6 cellular contexts compared by ENCODE assay signal in genomic region chr6:30687659-30688431, GRCh38. TPM values are rescaled to one million over a fixed set of nuclear protein-coding genes. Genes with fewer than 3 reads are reported as not detected.
DNase-seq lines count a peak whose midpoint lies in the region; ATAC-seq and TF ChIP-seq lines count a peak whose summit lies in the region.

No MANE protein-coding gene starts in this region.

- TF ChIP-seq CTCF in epithelial cell of esophagus (IDR thresholded peaks at IDR 0.05; ENCODE audit: insufficient read depth, low read depth, low read length, missing control alignments) = peak; percentile 35

- intact Hi-C loops in Right ventricle myocardium superior (cut with DNase I) (no loop called here), cardiac septum (cut with DNase I) (loop anchor here (1.0 to 5.0 kb wide), 4 partner anchors 29 to 71 kb away; partner anchors contain the start of genes FLOT1, MDC1, MRPS18B and PPP1R10)

- peak overlapping the region; percentile 80 to 100 (median 98) for H3K27ac ChIP-seq in skin epidermis

- H3K4me3 ChIP-seq in epithelial cell of esophagus (ENCODE audit: low read length) = peak overlapping the region; percentile 70
- peak overlapping the region; percentile 51 to 86 (median 74) for H3K4me3 ChIP-seq in skin epidermis

- DNase-seq in Right ventricle myocardium superior (peak; percentile 65), cardiac septum (ENCODE audit: low spot score) (no peak), epithelial cell of esophagus (ENCODE audit: low read depth) (peak; percentile 36), KG1 (lab: John Stamatoyannopoulos, UW) (no peak)

- ATAC-seq in Right ventricle myocardium superior (ENCODE audit: poor library complexity) (no peak), HG03025 (IDR thresholded peaks at IDR 0.05; ENCODE audit: low FRiP score, unreplicated experiment) (no peak)

RNA-seq across cellular contexts. Expression of gene PPP1R18, which starts 1.4 kb away (rescaled TPM):
- total RNA-seq in Right ventricle myocardium superior (13.4 TPM), cardiac septum (37.7 TPM)

RNA-seq across cellular contexts. Expression of gene NRM, which starts 2.9 kb away (rescaled TPM):
- total RNA-seq in Right ventricle myocardium superior = 3.2 TPM
- total RNA-seq in cardiac septum = 4.3 TPM

RNA-seq across cellular contexts. Expression of gene DHX16, which starts 15.0 kb away (rescaled TPM):
- total RNA-seq in Right ventricle myocardium superior (20.5 TPM), cardiac septum (21.6 TPM)

RNA-seq across cellular contexts. Expression of gene MDC1, which starts 29.2 kb away (rescaled TPM):
- total RNA-seq in Right ventricle myocardium superior (16.4 TPM), cardiac septum (23.1 TPM)

RNA-seq across cellular contexts. Expression of gene TUBB, which starts 32.3 kb away (rescaled TPM):
- 179 TPM for total RNA-seq in Right ventricle myocardium superior
- total RNA-seq in cardiac septum = 215 TPM

Comparison
In these comparisons a context has a peak if more than half of its experiments do, and no peak if none do; other contexts are left out.
1. DNase-seq: peak in Right ventricle myocardium superior (single experiment) and epithelial cell of esophagus (single experiment); none in cardiac septum (single experiment) and KG1 (single experiment).